10 cellular contexts compared by ENCODE assay signal in genomic region chr15:80036067-80036466, GRCh38.
"Had no signal": no experiment of that assay in that cellular context is flagged by ENCODE, and none has a peak within 500 bp of the region (broad histone marks: within the 10 kb centered on the region; RNA-seq: fewer than 3 reads in every experiment).

No MANE protein-coding gene starts in this region.

- H3K27me3 ChIP-seq: esophagus muscularis mucosa, right atrium auricular region, tibial nerve had no signal

- H3K27ac ChIP-seq: esophagus muscularis mucosa, right atrium auricular region, tibial nerve had no signal

- H3K36me3 Mint-ChIP-seq: activated naive CD4-positive, alpha-beta T cell treated with anti-CD3 and anti-CD28 coated beads, Interleukin-2, amount 10 ng/mL, durations not matched to agents 7 days and 5 days; natural killer cell had no signal

- H3K4me3 ChIP-seq: esophagus muscularis mucosa, right atrium auricular region, tibial nerve had no signal

- ATAC-seq: activated CD4-positive, CD25-positive, alpha-beta regulatory T cell treated with anti-CD3 and anti-CD28 coated beads, Interleukin-2, amount 50 U/mL, for 24 hours; natural killer cell had no signal

- H3K27ac Mint-ChIP-seq: activated naive CD4-positive, alpha-beta T cell treated with anti-CD3 and anti-CD28 coated beads, Interleukin-2, amount 10 ng/mL, durations not matched to agents 7 days and 5 days; activated T-helper 2 cell treated with anti-CD3 and anti-CD28 coated beads, Interferon-gamma antibody, Interleukin-2, Interleukin-4, amounts not matched to agents 10 μg/mL and 5 μg/mL and 100 μg/mL, durations not matched to agents 14 hours and 24 hours and 36 hours; natural killer cell had no signal

- H3K9me3 ChIP-seq: esophagus muscularis mucosa, right atrium auricular region, tibial nerve had no signal

- H3K4me3 Mint-ChIP-seq: activated naive CD4-positive, alpha-beta T cell treated with anti-CD3 and anti-CD28 coated beads, Interleukin-2, amount 10 ng/mL, durations not matched to agents 7 days and 5 days; natural killer cell had no signal

- DNase-seq: activated naive CD4-positive, alpha-beta T cell treated with anti-CD3 and anti-CD28 coated beads, Interleukin-2, amount 10 ng/mL, durations not matched to agents 7 days and 5 days; mammary epithelial cell; natural killer cell; posterior cingulate gyrus; small intestine had no signal

- H3K36me3 ChIP-seq: esophagus muscularis mucosa, right atrium auricular region, tibial nerve had no signal

- H3K9me3 Mint-ChIP-seq: activated naive CD4-positive, alpha-beta T cell treated with anti-CD3 and anti-CD28 coated beads, Interleukin-2, amount 10 ng/mL, durations not matched to agents 7 days and 5 days; activated T-helper 2 cell treated with anti-CD3 and anti-CD28 coated beads, Interferon-gamma antibody, Interleukin-2, Interleukin-4, amounts not matched to agents 10 μg/mL and 5 μg/mL and 100 μg/mL, durations not matched to agents 14 hours and 24 hours and 36 hours; natural killer cell had no signal
